ENCODE assay signal across 24 cellular contexts in genomic region chr21:36863260-36863659, GRCh38.
"Had no signal": no experiment of that assay in that cellular context is flagged by ENCODE, and none has a peak within 500 bp of the region (broad histone marks: within the 10 kb centered on the region; RNA-seq: fewer than 3 reads in every experiment).

No MANE protein-coding gene starts in this region.

- H3K27me3 ChIP-seq: SJCRH30 had no signal

- H3K9me3 ChIP-seq: SJCRH30, SK-N-SH had no signal

- H3K9me3 Mint-ChIP-seq: activated CD4-positive, alpha-beta memory T cell treated with anti-CD3 and anti-CD28 coated beads for 36 hours; activated naive CD4-positive, alpha-beta T cell treated with anti-CD3 and anti-CD28 coated beads, Interleukin-2, amount 50 U/mL, for 72 hours; activated T-cell treated with anti-CD3 and anti-CD28 coated beads, Interleukin-2, amount 50 U/mL, for 4 hours had no signal

- DNase-seq: activated CD4-positive, alpha-beta memory T cell treated with anti-CD3 and anti-CD28 coated beads for 36 hours; activated CD4-positive, alpha-beta T cell treated with anti-CD3 and anti-CD28 coated beads, Interleukin-2, amount 10 ng/mL, durations not matched to agents 7 days and 5 days; activated CD4-positive, CD25-positive, alpha-beta regulatory T cell; activated CD8-positive, alpha-beta memory T cell treated with anti-CD3 and anti-CD28 coated beads for 24 hours; activated effector memory CD4-positive, alpha-beta T cell treated with anti-CD3 and anti-CD28 coated beads, Interleukin-2, amount 50 U/mL, for 16 hours; activated naive CD4-positive, alpha-beta T cell treated with Interleukin-2 at 50 U/mL for 16 hours; activated T-cell treated with anti-CD3 and anti-CD28 coated beads, Interleukin-2, amount 50 U/mL, for 4 hours; NCI-H1092; NCI-H1417; NCI-H1694; NCI-H2029; NCI-H345; NCI-H524; NCI-H774; NK-92 treated with Interleukin-12 subunit alpha and Interleukin-12 subunit beta, amount 100 ng/mL, for 24 hours; OCI-M1; Right ventricle myocardium superior; RPMI8226; SJCRH30; SK-N-SH; T-helper 1 cell had no signal

- H3K27me3 Mint-ChIP-seq: activated CD4-positive, alpha-beta memory T cell treated with anti-CD3 and anti-CD28 coated beads for 36 hours; activated CD4-positive, alpha-beta T cell treated with anti-CD3 and anti-CD28 coated beads, Interleukin-2, amount 10 ng/mL, durations not matched to agents 7 days and 5 days had no signal

- H3K27ac Mint-ChIP-seq: activated CD4-positive, alpha-beta memory T cell treated with anti-CD3 and anti-CD28 coated beads for 36 hours; activated CD4-positive, alpha-beta T cell treated with anti-CD3 and anti-CD28 coated beads, Interleukin-2, amount 10 ng/mL, durations not matched to agents 7 days and 5 days had no signal

- H3K27ac ChIP-seq: SJCRH30, VCaP had no signal

- H3K4me3 Mint-ChIP-seq: activated CD4-positive, alpha-beta memory T cell treated with anti-CD3 and anti-CD28 coated beads for 36 hours; activated CD4-positive, alpha-beta T cell treated with anti-CD3 and anti-CD28 coated beads, Interleukin-2, amount 10 ng/mL, durations not matched to agents 7 days and 5 days; activated T-cell treated with anti-CD3 and anti-CD28 coated beads, Interleukin-2, amount 50 U/mL, for 4 hours had no signal

- ATAC-seq: activated naive CD4-positive, alpha-beta T cell treated with anti-CD3 and anti-CD28 coated beads, Interleukin-2, amount 50 U/mL, for 72 hours; activated T-cell treated with anti-CD3 and anti-CD28 coated beads, Interleukin-2, amount 50 U/mL, for 4 hours; Panc1 had no signal
